ENCODE assay signal across 9 cellular contexts in genomic region chr1:63740432-63740831, GRCh38. TPM values are rescaled to one million over a fixed set of nuclear protein-coding genes. Genes with fewer than 3 reads are reported as not detected.
"Had no signal": no experiment of that assay in that cellular context is flagged by ENCODE, and none has a peak within 500 bp of the region (broad histone marks: within the 10 kb centered on the region; RNA-seq: fewer than 3 reads in every experiment).

No MANE protein-coding gene starts in this region.

- H3K36me3 ChIP-seq: HAP-1 had no signal

- FAIRE-seq: HTR-8/SVneo, K562 had no signal

- H3K9me3 ChIP-seq: HAP-1 had no signal

- DNase-seq: H7, HFFc6, IMR-90, KG1 had no signal

- H3K4me1 ChIP-seq: HAP-1 had no signal

- ATAC-seq: HCT116, K562 had no signal

- H3K4me3 ChIP-seq: GM23338, HAP-1, K562 had no signal

- H3K4me2 ChIP-seq: GM23338 had no signal

RNA-seq across cellular contexts. Expression of gene ROR1, which starts 33.4 kb away (rescaled TPM):
- polyA plus RNA-seq: K562 had no signal
